2 cellular contexts compared by ENCODE assay signal in the genomic region with DNA sequence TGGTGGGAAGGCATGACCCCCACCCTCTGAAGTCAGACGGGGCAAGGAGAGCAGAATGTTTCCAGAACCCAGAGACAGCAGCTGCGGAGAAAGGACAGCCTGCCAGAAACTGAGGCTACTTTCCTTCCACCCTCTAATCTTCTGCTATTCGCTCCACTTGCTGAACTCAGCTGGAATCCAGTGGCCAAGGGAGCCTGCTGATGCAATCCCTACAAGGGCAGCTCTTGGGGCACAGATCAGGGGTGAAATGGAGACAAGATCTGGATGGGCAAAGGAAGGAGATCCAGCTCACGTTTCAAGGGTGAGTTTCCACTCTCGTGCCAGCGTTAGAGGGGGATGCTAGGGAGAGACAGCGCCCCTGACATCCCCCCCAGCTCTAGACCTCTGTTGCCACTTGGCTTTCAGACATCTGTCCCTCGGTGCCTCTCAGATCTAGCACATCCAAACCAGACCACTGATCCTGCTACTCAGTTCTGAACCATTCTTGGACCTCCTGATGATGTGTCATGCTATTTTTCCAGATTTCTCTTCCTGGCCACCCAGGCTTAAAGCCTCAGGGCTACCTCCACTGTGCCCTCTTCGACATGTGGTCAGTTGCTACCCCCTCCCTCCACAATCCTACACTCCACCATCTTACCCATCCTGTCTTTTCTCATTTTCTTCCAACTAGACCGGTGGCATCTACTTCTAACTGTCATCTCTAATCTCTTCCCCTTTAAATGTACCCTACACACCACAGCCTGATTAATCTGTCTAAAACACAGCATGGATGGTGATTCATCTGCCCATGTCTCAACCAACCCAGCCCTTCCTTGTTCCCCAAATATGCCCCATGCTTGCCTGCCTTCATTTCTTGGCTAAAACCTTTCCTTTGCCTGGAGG.
TF ChIP-seq lines count a peak whose summit lies in the region.

No MANE protein-coding gene starts in this region.

TF ChIP-seq in A549, 52 proteins besides CTCF, POLR2A, EP300 and RAD21 (continued from another document and continues in another):
- TF ChIP-seq CBX2 (IDR thresholded peaks at IDR 0.05; ENCODE audit: borderline replicate concordance, low read depth) (no peak), TFCP2L1 (CRISPR knock-in tag; IDR thresholded peaks at IDR 0.05) (0 out of 2 replicates have a peak, but pooled peaks have one; percentile 11), PHF8 (IDR thresholded peaks at IDR 0.05; ENCODE audit: borderline replicate concordance, low read depth) (no peak), CBX8 (IDR thresholded peaks at IDR 0.05) (no peak), BHLHE40 (IDR thresholded peaks at IDR 0.05; ENCODE audit: low read depth, low read length) (no peak), EHMT2 (IDR thresholded peaks at IDR 0.05; ENCODE audit: low read depth) (no peak), MAZ (IDR thresholded peaks at IDR 0.05; ENCODE audit: borderline replicate concordance, low read depth, low read length) (no peak), HEYL (CRISPR knock-in tag; IDR thresholded peaks at IDR 0.05) (no peak), MYC (IDR thresholded peaks at IDR 0.05; ENCODE audit: borderline replicate concordance, low read length) (peak; percentile 75; the same call in 1 of the 2 replicates), EHF (CRISPR knock-in tag; IDR thresholded peaks at IDR 0.05) (peak; percentile 34; the same call in 1 of the 2 replicates), NPAS2 (CRISPR knock-in tag; IDR thresholded peaks at IDR 0.05; ENCODE audit: borderline replicate concordance) (no peak), CHD2 (IDR thresholded peaks at IDR 0.05; ENCODE audit: low read length, partially characterized antibody) (no peak), KDM5A (IDR thresholded peaks at IDR 0.05) (no peak), MAFK (IDR thresholded peaks at IDR 0.05; ENCODE audit: partially characterized antibody) (peak; percentile 41), RNF2 (IDR thresholded peaks at IDR 0.05; ENCODE audit: borderline replicate concordance, low read depth) (no peak), KDM1A (IDR thresholded peaks at IDR 0.05; ENCODE audit: low read depth) (no peak), RFX5 (IDR thresholded peaks at IDR 0.05) (no peak), TP53 (CRISPR knock-in tag; IDR thresholded peaks at IDR 0.05) (no peak), POLR2AphosphoS2 (conservative IDR thresholded peaks at IDR 0.05; ENCODE audit: low read length) (no peak), JUN (IDR thresholded peaks at IDR 0.05) (peak; percentile 62 to 73; a peak in 3 of 5 replicates), NR3C1 (IDR thresholded peaks at IDR 0.05) (no peak), HOXA7 (CRISPR knock-in tag; IDR thresholded peaks at IDR 0.05) (no peak; the same call in none of the 2 replicates), RCOR1 (IDR thresholded peaks at IDR 0.05; ENCODE audit: low read depth, low read length) (no peak), HOXB5 (CRISPR knock-in tag; IDR thresholded peaks at IDR 0.05) (peak; percentile 9; the same call in 1 of the 2 replicates), CEBPB (IDR thresholded peaks at IDR 0.05) (peak; percentile 23 to 86; a peak in 2 of 4 replicates), HDAC2 (IDR thresholded peaks at IDR 0.05) (no peak), FOSL2 (IDR thresholded peaks at IDR 0.05) (peak; percentile 80), FOSL2 (CRISPR knock-in tag; IDR thresholded peaks at IDR 0.05) (peak; percentile 86), FOXS1 (CRISPR knock-in tag; IDR thresholded peaks at IDR 0.05) (no peak), NFE2L2 (conservative IDR thresholded peaks at IDR 0.05; ENCODE audit: low read length) (no peak), CHD4 (IDR thresholded peaks at IDR 0.05; ENCODE audit: borderline replicate concordance) (no peak), FOSB (CRISPR knock-in tag; IDR thresholded peaks at IDR 0.05) (no peak), ZC3H11A (IDR thresholded peaks at IDR 0.05) (no peak), ESRRA (IDR thresholded peaks at IDR 0.05; ENCODE audit: borderline replicate concordance, low read length) (no peak), ZNF302 (CRISPR knock-in tag; IDR thresholded peaks at IDR 0.05) (no peak)
- TF ChIP-seq, protein P1, sequence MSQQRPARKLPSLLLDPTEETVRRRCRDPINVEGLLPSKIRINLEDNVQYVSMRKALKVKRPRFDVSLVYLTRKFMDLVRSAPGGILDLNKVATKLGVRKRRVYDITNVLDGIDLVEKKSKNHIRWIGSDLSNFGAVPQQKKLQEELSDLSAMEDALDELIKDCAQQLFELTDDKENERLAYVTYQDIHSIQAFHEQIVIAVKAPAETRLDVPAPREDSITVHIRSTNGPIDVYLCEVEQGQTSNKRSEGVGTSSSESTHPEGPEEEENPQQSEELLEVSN (IDR thresholded peaks at IDR 0.05; ENCODE audit: borderline replicate concordance, low read depth): no peak
- TF ChIP-seq, protein P2, sequence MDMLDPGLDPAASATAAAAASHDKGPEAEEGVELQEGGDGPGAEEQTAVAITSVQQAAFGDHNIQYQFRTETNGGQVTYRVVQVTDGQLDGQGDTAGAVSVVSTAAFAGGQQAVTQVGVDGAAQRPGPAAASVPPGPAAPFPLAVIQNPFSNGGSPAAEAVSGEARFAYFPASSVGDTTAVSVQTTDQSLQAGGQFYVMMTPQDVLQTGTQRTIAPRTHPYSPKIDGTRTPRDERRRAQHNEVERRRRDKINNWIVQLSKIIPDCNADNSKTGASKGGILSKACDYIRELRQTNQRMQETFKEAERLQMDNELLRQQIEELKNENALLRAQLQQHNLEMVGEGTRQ (IDR thresholded peaks at IDR 0.05): no peak
- TF ChIP-seq, protein P3, sequence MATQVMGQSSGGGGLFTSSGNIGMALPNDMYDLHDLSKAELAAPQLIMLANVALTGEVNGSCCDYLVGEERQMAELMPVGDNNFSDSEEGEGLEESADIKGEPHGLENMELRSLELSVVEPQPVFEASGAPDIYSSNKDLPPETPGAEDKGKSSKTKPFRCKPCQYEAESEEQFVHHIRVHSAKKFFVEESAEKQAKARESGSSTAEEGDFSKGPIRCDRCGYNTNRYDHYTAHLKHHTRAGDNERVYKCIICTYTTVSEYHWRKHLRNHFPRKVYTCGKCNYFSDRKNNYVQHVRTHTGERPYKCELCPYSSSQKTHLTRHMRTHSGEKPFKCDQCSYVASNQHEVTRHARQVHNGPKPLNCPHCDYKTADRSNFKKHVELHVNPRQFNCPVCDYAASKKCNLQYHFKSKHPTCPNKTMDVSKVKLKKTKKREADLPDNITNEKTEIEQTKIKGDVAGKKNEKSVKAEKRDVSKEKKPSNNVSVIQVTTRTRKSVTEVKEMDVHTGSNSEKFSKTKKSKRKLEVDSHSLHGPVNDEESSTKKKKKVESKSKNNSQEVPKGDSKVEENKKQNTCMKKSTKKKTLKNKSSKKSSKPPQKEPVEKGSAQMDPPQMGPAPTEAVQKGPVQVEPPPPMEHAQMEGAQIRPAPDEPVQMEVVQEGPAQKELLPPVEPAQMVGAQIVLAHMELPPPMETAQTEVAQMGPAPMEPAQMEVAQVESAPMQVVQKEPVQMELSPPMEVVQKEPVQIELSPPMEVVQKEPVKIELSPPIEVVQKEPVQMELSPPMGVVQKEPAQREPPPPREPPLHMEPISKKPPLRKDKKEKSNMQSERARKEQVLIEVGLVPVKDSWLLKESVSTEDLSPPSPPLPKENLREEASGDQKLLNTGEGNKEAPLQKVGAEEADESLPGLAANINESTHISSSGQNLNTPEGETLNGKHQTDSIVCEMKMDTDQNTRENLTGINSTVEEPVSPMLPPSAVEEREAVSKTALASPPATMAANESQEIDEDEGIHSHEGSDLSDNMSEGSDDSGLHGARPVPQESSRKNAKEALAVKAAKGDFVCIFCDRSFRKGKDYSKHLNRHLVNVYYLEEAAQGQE (IDR thresholded peaks at IDR 0.05): no peak
- TF ChIP-seq, protein P4, sequence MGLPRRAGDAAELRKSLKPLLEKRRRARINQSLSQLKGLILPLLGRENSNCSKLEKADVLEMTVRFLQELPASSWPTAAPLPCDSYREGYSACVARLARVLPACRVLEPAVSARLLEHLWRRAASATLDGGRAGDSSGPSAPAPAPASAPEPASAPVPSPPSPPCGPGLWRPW (IDR thresholded peaks at IDR 0.05): no peak

TF ChIP-seq in WTC11, 78 proteins besides CTCF, POLR2A, EP300 and RAD21 (continued from another document):
- TF ChIP-seq, protein P5, sequence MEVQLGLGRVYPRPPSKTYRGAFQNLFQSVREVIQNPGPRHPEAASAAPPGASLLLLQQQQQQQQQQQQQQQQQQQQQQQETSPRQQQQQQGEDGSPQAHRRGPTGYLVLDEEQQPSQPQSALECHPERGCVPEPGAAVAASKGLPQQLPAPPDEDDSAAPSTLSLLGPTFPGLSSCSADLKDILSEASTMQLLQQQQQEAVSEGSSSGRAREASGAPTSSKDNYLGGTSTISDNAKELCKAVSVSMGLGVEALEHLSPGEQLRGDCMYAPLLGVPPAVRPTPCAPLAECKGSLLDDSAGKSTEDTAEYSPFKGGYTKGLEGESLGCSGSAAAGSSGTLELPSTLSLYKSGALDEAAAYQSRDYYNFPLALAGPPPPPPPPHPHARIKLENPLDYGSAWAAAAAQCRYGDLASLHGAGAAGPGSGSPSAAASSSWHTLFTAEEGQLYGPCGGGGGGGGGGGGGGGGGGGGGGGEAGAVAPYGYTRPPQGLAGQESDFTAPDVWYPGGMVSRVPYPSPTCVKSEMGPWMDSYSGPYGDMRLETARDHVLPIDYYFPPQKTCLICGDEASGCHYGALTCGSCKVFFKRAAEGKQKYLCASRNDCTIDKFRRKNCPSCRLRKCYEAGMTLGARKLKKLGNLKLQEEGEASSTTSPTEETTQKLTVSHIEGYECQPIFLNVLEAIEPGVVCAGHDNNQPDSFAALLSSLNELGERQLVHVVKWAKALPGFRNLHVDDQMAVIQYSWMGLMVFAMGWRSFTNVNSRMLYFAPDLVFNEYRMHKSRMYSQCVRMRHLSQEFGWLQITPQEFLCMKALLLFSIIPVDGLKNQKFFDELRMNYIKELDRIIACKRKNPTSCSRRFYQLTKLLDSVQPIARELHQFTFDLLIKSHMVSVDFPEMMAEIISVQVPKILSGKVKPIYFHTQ (CRISPR knock-in tag; IDR thresholded peaks at IDR 0.05): no peak
- TF ChIP-seq, protein P6, sequence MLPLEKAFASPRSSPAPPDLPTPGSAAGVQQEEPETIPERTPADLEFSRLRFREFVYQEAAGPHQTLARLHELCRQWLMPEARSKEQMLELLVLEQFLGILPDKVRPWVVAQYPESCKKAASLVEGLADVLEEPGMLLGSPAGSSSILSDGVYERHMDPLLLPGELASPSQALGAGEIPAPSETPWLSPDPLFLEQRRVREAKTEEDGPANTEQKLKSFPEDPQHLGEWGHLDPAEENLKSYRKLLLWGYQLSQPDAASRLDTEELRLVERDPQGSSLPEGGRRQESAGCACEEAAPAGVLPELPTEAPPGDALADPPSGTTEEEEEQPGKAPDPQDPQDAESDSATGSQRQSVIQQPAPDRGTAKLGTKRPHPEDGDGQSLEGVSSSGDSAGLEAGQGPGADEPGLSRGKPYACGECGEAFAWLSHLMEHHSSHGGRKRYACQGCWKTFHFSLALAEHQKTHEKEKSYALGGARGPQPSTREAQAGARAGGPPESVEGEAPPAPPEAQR (CRISPR knock-in tag; IDR thresholded peaks at IDR 0.05): no peak
- TF ChIP-seq ZNF138 (CRISPR knock-in tag; conservative IDR thresholded peaks at IDR 0.05): no peak
TF ChIP-seq in WTC11: peak in this region for 1.
